8 cellular contexts compared by ENCODE assay signal in genomic region chr2:197500503-197501179, GRCh38. TPM values are rescaled to one million over a fixed set of nuclear protein-coding genes. Genes with fewer than 3 reads are reported as not detected.
A peak's percentile ranks its signal among the peaks of the same experiment; 100 is the strongest.
DNase-seq lines count a peak whose midpoint lies in the region; ATAC-seq, FAIRE-seq and TF ChIP-seq lines count a peak whose summit lies in the region.

No MANE protein-coding gene starts in this region.

- FAIRE-seq in small intestine (lab: Jason Lieb, UNC) = no peak

- no peaks in the 10 kb centered on the region for H3K9me3 Mint-ChIP-seq in activated naive CD8-positive, alpha-beta T cell treated with anti-CD3 and anti-CD28 coated beads, Interleukin-2, amount 10 ng/mL, durations not matched to agents 7 days and 5 days

- POLR2A ChIA-PET in activated naive CD8-positive, alpha-beta T cell treated with anti-CD3 and anti-CD28 coated beads, Interleukin-2, amount 10 ng/mL, durations not matched to agents 7 days and 5 days (lab: Charles Lee) = interaction anchor here (2.5 to 5.1 kb wide), 5 partner anchors 10 to 205 kb away, joined by 11 to 121 read pairs (median 32); partner anchors contain the start of genes COQ10B, MARS2, MOB4 and SF3B1

- DNase-seq in activated naive CD8-positive, alpha-beta T cell treated with anti-CD3 and anti-CD28 coated beads, Interleukin-2, amount 10 ng/mL, durations not matched to agents 7 days and 5 days = no peak
- DNase-seq in iPS DF 6.9 (ENCODE audit: low read depth, low spot score) (no peak), small intestine (peak; percentile 33), G401 (ENCODE audit: low spot score) (no peak)

- no peaks in the 10 kb centered on the region for H3K27me3 Mint-ChIP-seq in activated naive CD8-positive, alpha-beta T cell treated with anti-CD3 and anti-CD28 coated beads, Interleukin-2, amount 10 ng/mL, durations not matched to agents 7 days and 5 days

- WGBS in iPS DF 6.9 (ENCODE audit: insufficient coverage, insufficient read length) = no CpG with 5 or more reads among the region's 30 CpGs
- 0 to 1% (median 0%) methylated on average over 26 to 30 of the region's 30 CpGs for WGBS in small intestine, 3 donors

- peak overlapping the region; percentile 97 for H3K27ac Mint-ChIP-seq in activated naive CD8-positive, alpha-beta T cell treated with anti-CD3 and anti-CD28 coated beads, Interleukin-2, amount 10 ng/mL, durations not matched to agents 7 days and 5 days

- H3K4me3 ChIP-seq in iPS DF 6.9 (ENCODE audit: low read length) (peak overlapping the region; percentile 93), small intestine (ENCODE audit: low read depth in 1 of 2, low read length in 2 of 2) (peak overlapping the region; percentile 62 to 82)

- H3K27me3 ChIP-seq in iPS DF 6.9 (ENCODE audit: control insufficient read depth, insufficient read depth, low read length) (no peaks in the 10 kb centered on the region), small intestine (ENCODE audit: control insufficient read depth in 2 of 2, insufficient read depth in 2 of 2, low read length in 2 of 2) (no peaks in the 10 kb centered on the region)

- peaks cover 9% of the 10 kb centered on the region for H3K36me3 ChIP-seq in iPS DF 6.9 (ENCODE audit: control insufficient read depth, insufficient read depth, low read length)
- H3K36me3 ChIP-seq in small intestine (ENCODE audit: control insufficient read depth in 2 of 2, insufficient read depth in 2 of 2, low read length in 2 of 2) = peaks cover 2 to 4% of the 10 kb centered on the region in 2 donors

- ATAC-seq in GM19324 (IDR thresholded peaks at IDR 0.05; ENCODE audit: low FRiP score, unreplicated experiment) = peak; percentile 4
- peak; percentile 6 for ATAC-seq in HG03460 (IDR thresholded peaks at IDR 0.05; ENCODE audit: unreplicated experiment)
- ATAC-seq in activated naive CD8-positive, alpha-beta T cell treated with anti-CD3 and anti-CD28 coated beads, Interleukin-2, amount 10 ng/mL, durations not matched to agents 7 days and 5 days (ENCODE audit: low read depth) = peak; percentile 2
- ATAC-seq in HG03280 (IDR thresholded peaks at IDR 0.05; ENCODE audit: unreplicated experiment) = no peak

- H3K27ac ChIP-seq in C4-2B (peak overlapping the region; percentile 99), iPS DF 6.9 (ENCODE audit: low read length) (no peak overlapping the region), small intestine (ENCODE audit: low read depth in 1 of 2, low read length in 1 of 2) (peak overlapping the region; percentile 57 to 97)

- no peaks in the 10 kb centered on the region for H3K9me3 ChIP-seq in iPS DF 6.9 (ENCODE audit: control insufficient read depth, insufficient read depth, low read length)
- no peaks in the 10 kb centered on the region for H3K9me3 ChIP-seq in small intestine (ENCODE audit: control insufficient read depth, low read depth)

- peaks cover 38% of the 10 kb centered on the region for H3K36me3 Mint-ChIP-seq in activated naive CD8-positive, alpha-beta T cell treated with anti-CD3 and anti-CD28 coated beads, Interleukin-2, amount 10 ng/mL, durations not matched to agents 7 days and 5 days

- in situ Hi-C loops in G401 (cut with HindIII; ENCODE audit: low sequenced_read_pairs) = no loop called here

- H3K4me1 ChIP-seq in iPS DF 6.9 (ENCODE audit: control insufficient read depth, insufficient read depth, low read length) = 0 out of 2 replicates have a peak, but pooled peaks cover 1% of the 10 kb centered on the region
- H3K4me1 ChIP-seq in small intestine (ENCODE audit: control insufficient read depth in 2 of 2, insufficient read depth in 1 of 2, low read depth in 1 of 2, low read length in 1 of 2) = peaks cover 5 to 16% of the 10 kb centered on the region in 2 donors

- TF ChIP-seq CTCF in C4-2B (conservative IDR thresholded peaks at IDR 0.05) = no peak

- peaks cover 38% of the 10 kb centered on the region for H3K4me1 Mint-ChIP-seq in activated naive CD8-positive, alpha-beta T cell treated with anti-CD3 and anti-CD28 coated beads, Interleukin-2, amount 10 ng/mL, durations not matched to agents 7 days and 5 days

- peak overlapping the region; percentile 91 for H3K4me3 Mint-ChIP-seq in activated naive CD8-positive, alpha-beta T cell treated with anti-CD3 and anti-CD28 coated beads, Interleukin-2, amount 10 ng/mL, durations not matched to agents 7 days and 5 days

RNA-seq across cellular contexts. Expression of gene HSPE1, which starts 0.5 kb away (rescaled TPM):
- 10 to 100 TPM; 92.1 to 94.3 TPM for total RNA-seq in activated naive CD8-positive, alpha-beta T cell treated with anti-CD3 and anti-CD28 coated beads, Interleukin-2, amount 10 ng/mL, durations not matched to agents 7 days and 5 days
- polyA plus RNA-seq in small intestine = 100 to 1,000 TPM; 132 to 259 (median 221) TPM
- total RNA-seq in G401 (2014; rRNA removed; shearing (Covaris generic)) = 163 and 218 TPM in 2 replicates

RNA-seq across cellular contexts. Expression of gene HSPD1, which starts 1.0 kb away (rescaled TPM):
- total RNA-seq in activated naive CD8-positive, alpha-beta T cell treated with anti-CD3 and anti-CD28 coated beads, Interleukin-2, amount 10 ng/mL, durations not matched to agents 7 days and 5 days = 100 to 1,000 TPM; 190 to 195 TPM
- polyA plus RNA-seq in small intestine = 100 to 1,000 TPM; 112 to 470 (median 151) TPM
- 108 and 158 TPM in 2 replicates for total RNA-seq in G401 (2014; rRNA removed; shearing (Covaris generic))

RNA-seq across cellular contexts. Expression of gene MOB4, which starts 15.2 kb away (rescaled TPM):
- 10 to 100 TPM; 17.2 to 18.1 TPM for total RNA-seq in activated naive CD8-positive, alpha-beta T cell treated with anti-CD3 and anti-CD28 coated beads, Interleukin-2, amount 10 ng/mL, durations not matched to agents 7 days and 5 days
- polyA plus RNA-seq in small intestine = 10 to 100 TPM; 17.6 to 25.2 (median 21.2) TPM
- 22.6 and 34.1 TPM in 2 replicates for total RNA-seq in G401 (2014; rRNA removed; shearing (Covaris generic))

RNA-seq across cellular contexts. Expression of gene COQ10B, which starts 47.3 kb away (rescaled TPM):
- total RNA-seq in activated naive CD8-positive, alpha-beta T cell treated with anti-CD3 and anti-CD28 coated beads, Interleukin-2, amount 10 ng/mL, durations not matched to agents 7 days and 5 days = 10 to 100 TPM; 24.8 to 25.2 TPM
- 10 to 100 TPM; 10.7 to 25.7 (median 22.2) TPM for polyA plus RNA-seq in small intestine
- 39.4 and 61.2 TPM in 2 replicates for total RNA-seq in G401 (2014; rRNA removed; shearing (Covaris generic))
